ENCODE assay signal across 1 cellular context in the genomic region with DNA sequence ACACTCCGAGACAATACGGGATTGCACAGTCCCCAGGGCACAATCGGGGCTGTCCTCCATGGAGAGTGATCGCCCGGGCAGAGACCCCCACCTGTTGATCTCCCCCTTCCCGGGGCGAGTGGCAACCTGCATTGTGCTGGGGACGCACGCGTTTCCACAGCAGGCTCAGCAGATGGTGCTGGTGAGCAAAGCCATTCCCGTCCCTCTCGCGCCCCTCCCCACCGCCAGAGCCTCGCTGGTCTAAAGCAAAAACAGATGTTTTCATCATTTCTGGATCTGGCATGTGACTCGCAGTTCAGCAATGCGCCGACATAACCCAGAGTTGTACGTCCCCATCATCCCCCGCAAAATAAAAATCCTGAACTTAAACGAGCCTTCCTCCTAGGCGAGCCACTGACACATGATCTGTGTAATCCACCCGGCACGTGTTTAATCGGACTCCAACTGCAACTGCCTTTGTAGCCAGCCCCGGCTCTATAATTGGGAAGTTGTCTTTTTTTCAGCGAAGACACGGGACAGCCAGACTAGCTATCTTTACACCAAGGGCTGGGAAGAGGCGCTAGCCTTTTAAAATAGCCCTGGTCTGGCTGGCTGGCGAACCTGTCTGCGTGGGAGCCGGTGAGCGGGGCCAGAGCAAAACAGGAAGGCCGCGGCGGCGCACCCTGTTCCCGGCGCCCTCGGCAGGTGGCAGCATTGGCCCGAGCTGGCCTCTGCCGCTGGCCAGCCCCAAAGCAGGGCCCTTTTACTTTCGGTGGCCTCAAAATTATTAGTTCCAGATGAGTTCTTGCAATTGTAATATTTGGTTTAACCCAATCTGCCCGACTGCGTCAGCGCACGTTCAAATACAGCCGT.
TF ChIP-seq lines count a peak whose summit lies in the region.

No MANE protein-coding gene starts in this region.

TF ChIP-seq in HepG2, 621 proteins besides CTCF, POLR2A, EP300 and RAD21 (continued from another document and continues in another):
- TF ChIP-seq KDM3A (CRISPR knock-in tag; IDR thresholded peaks at IDR 0.05; ENCODE audit: low read depth) (no peak; the same call in 1 of the 2 replicates), ARID2 (CRISPR knock-in tag; IDR thresholded peaks at IDR 0.05; ENCODE audit: borderline replicate concordance) (peak; percentile 83; the same call in 1 of the 2 replicates), ZNF367 (CRISPR knock-in tag; IDR thresholded peaks at IDR 0.05; ENCODE audit: borderline replicate concordance) (no peak), MAZ (IDR thresholded peaks at IDR 0.05; ENCODE audit: borderline replicate concordance, low read depth, low read length) (0 out of 2 replicates have a peak, but pooled peaks have one; percentile 19), MAZ (CRISPR knock-in tag; IDR thresholded peaks at IDR 0.05; ENCODE audit: low read depth) (no peak), ZNF598 (CRISPR knock-in tag; IDR thresholded peaks at IDR 0.05; ENCODE audit: borderline replicate concordance) (peak; percentile 4; the same call in 1 of the 2 replicates), RBAK (CRISPR knock-in tag; IDR thresholded peaks at IDR 0.05) (no peak), CEBPB (IDR thresholded peaks at IDR 0.05; ENCODE audit: borderline replicate concordance, low read depth, low read length) (no peak), ZNF251 (CRISPR knock-in tag; IDR thresholded peaks at IDR 0.05) (no peak), SOX5 (CRISPR knock-in tag; IDR thresholded peaks at IDR 0.05; ENCODE audit: borderline replicate concordance) (peak; percentile 28; the same call in 1 of the 2 replicates), ZNF331 (CRISPR knock-in tag; IDR thresholded peaks at IDR 0.05) (peak; percentile 35; the same call in 1 of the 2 replicates), GTF2F1 (IDR thresholded peaks at IDR 0.05; ENCODE audit: low read length) (no peak), ZNF678 (CRISPR knock-in tag; IDR thresholded peaks at IDR 0.05) (no peak), PRMT3 (CRISPR knock-in tag; IDR thresholded peaks at IDR 0.05; ENCODE audit: borderline replicate concordance, low read depth) (no peak), ZNF674 (CRISPR knock-in tag; IDR thresholded peaks at IDR 0.05; ENCODE audit: low read depth) (0 out of 2 replicates have a peak, but pooled peaks have one; percentile 11), ZNF577 (CRISPR knock-in tag; IDR thresholded peaks at IDR 0.05; ENCODE audit: borderline replicate concordance, low read depth) (no peak), HNF4G (IDR thresholded peaks at IDR 0.05; ENCODE audit: borderline replicate concordance, low read depth, low read length) (no peak), HNF4G (CRISPR knock-in tag; IDR thresholded peaks at IDR 0.05; ENCODE audit: borderline replicate concordance, low read depth) (no peak; the same call in 1 of the 2 replicates), IRF9 (CRISPR knock-in tag; IDR thresholded peaks at IDR 0.05; ENCODE audit: borderline replicate concordance) (peak; percentile 40; the same call in 1 of the 2 replicates), SOX6 (IDR thresholded peaks at IDR 0.05) (no peak), SOX6 (CRISPR knock-in tag; IDR thresholded peaks at IDR 0.05) (no peak), ZNF263 (CRISPR knock-in tag; IDR thresholded peaks at IDR 0.05) (no peak), KLF11 (CRISPR knock-in tag; IDR thresholded peaks at IDR 0.05) (no peak), ZNF513 (CRISPR knock-in tag; conservative IDR thresholded peaks at IDR 0.05) (no peak), NCOA5 (CRISPR knock-in tag; IDR thresholded peaks at IDR 0.05) (no peak), ATF7-NPFF (CRISPR knock-in tag; IDR thresholded peaks at IDR 0.05; ENCODE audit: low read depth) (no peak), MAFF (IDR thresholded peaks at IDR 0.05; ENCODE audit: low read depth, low read length) (no peak), ERF (CRISPR knock-in tag; IDR thresholded peaks at IDR 0.05) (no peak), ZNF576 (CRISPR knock-in tag; IDR thresholded peaks at IDR 0.05) (0 out of 2 replicates have a peak, but pooled peaks have one; percentile 55), CBX5 (CRISPR knock-in tag; IDR thresholded peaks at IDR 0.05; ENCODE audit: borderline replicate concordance) (no peak), RCOR2 (CRISPR knock-in tag; IDR thresholded peaks at IDR 0.05) (no peak), DMAP1 (CRISPR knock-in tag; IDR thresholded peaks at IDR 0.05) (peak; percentile 24; the same call in 1 of the 2 replicates), ZFP36L1 (CRISPR knock-in tag; IDR thresholded peaks at IDR 0.05) (no peak), THAP8 (CRISPR knock-in tag; IDR thresholded peaks at IDR 0.05; ENCODE audit: borderline replicate concordance) (no peak), ZFP82 (CRISPR knock-in tag; IDR thresholded peaks at IDR 0.05; ENCODE audit: borderline replicate concordance) (no peak), CENPT (CRISPR knock-in tag; IDR thresholded peaks at IDR 0.05; ENCODE audit: low read depth) (no peak), SALL1 (CRISPR knock-in tag; IDR thresholded peaks at IDR 0.05) (peak; percentile 59; the same call in 1 of the 2 replicates), ZNF557 (CRISPR knock-in tag; IDR thresholded peaks at IDR 0.05) (no peak), NFIC (IDR thresholded peaks at IDR 0.05; ENCODE audit: low read length) (no peak), NFKB2 (CRISPR knock-in tag; IDR thresholded peaks at IDR 0.05; ENCODE audit: borderline replicate concordance) (no peak), TCF12 (IDR thresholded peaks at IDR 0.05) (no peak), TCF12 (CRISPR knock-in tag; IDR thresholded peaks at IDR 0.05) (no peak), REPIN1 (CRISPR knock-in tag; IDR thresholded peaks at IDR 0.05; ENCODE audit: borderline replicate concordance, low read depth) (peak; percentile 61; the same call in 1 of the 2 replicates), ZNF724P (CRISPR knock-in tag; IDR thresholded peaks at IDR 0.05; ENCODE audit: borderline replicate concordance) (peak; percentile 71; the same call in 1 of the 2 replicates), CEBPG (CRISPR knock-in tag; IDR thresholded peaks at IDR 0.05) (0 out of 2 replicates have a peak, but pooled peaks have one; percentile 2), PHF5A (CRISPR knock-in tag; IDR thresholded peaks at IDR 0.05; ENCODE audit: low read depth, unreplicated experiment) (no peak), ZC3H4 (CRISPR knock-in tag; IDR thresholded peaks at IDR 0.05; ENCODE audit: borderline replicate concordance) (no peak)
- TF ChIP-seq, protein P1, sequence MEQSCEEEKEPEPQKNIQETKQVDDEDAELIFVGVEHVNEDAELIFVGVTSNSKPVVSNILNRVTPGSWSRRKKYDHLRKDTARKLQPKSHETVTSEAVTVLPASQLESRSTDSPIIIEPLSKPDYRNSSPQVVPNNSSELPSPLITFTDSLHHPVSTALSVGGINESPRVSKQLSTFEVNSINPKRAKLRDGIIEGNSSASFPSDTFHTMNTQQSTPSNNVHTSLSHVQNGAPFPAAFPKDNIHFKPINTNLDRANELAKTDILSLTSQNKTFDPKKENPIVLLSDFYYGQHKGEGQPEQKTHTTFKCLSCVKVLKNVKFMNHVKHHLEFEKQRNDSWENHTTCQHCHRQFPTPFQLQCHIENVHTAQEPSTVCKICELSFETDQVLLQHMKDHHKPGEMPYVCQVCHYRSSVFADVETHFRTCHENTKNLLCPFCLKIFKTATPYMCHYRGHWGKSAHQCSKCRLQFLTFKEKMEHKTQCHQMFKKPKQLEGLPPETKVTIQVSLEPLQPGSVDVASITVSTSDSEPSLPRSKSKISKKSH (CRISPR knock-in tag; IDR thresholded peaks at IDR 0.05; ENCODE audit: borderline replicate concordance), result no peak
- TF ChIP-seq, protein P2, sequence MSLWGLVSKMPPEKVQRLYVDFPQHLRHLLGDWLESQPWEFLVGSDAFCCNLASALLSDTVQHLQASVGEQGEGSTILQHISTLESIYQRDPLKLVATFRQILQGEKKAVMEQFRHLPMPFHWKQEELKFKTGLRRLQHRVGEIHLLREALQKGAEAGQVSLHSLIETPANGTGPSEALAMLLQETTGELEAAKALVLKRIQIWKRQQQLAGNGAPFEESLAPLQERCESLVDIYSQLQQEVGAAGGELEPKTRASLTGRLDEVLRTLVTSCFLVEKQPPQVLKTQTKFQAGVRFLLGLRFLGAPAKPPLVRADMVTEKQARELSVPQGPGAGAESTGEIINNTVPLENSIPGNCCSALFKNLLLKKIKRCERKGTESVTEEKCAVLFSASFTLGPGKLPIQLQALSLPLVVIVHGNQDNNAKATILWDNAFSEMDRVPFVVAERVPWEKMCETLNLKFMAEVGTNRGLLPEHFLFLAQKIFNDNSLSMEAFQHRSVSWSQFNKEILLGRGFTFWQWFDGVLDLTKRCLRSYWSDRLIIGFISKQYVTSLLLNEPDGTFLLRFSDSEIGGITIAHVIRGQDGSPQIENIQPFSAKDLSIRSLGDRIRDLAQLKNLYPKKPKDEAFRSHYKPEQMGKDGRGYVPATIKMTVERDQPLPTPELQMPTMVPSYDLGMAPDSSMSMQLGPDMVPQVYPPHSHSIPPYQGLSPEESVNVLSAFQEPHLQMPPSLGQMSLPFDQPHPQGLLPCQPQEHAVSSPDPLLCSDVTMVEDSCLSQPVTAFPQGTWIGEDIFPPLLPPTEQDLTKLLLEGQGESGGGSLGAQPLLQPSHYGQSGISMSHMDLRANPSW (CRISPR knock-in tag; IDR thresholded peaks at IDR 0.05; ENCODE audit: borderline replicate concordance), result no peak
- TF ChIP-seq, protein P3, sequence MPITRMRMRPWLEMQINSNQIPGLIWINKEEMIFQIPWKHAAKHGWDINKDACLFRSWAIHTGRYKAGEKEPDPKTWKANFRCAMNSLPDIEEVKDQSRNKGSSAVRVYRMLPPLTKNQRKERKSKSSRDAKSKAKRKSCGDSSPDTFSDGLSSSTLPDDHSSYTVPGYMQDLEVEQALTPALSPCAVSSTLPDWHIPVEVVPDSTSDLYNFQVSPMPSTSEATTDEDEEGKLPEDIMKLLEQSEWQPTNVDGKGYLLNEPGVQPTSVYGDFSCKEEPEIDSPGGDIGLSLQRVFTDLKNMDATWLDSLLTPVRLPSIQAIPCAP (CRISPR knock-in tag; IDR thresholded peaks at IDR 0.05; ENCODE audit: low read depth), result no peak
- TF ChIP-seq, protein P4, sequence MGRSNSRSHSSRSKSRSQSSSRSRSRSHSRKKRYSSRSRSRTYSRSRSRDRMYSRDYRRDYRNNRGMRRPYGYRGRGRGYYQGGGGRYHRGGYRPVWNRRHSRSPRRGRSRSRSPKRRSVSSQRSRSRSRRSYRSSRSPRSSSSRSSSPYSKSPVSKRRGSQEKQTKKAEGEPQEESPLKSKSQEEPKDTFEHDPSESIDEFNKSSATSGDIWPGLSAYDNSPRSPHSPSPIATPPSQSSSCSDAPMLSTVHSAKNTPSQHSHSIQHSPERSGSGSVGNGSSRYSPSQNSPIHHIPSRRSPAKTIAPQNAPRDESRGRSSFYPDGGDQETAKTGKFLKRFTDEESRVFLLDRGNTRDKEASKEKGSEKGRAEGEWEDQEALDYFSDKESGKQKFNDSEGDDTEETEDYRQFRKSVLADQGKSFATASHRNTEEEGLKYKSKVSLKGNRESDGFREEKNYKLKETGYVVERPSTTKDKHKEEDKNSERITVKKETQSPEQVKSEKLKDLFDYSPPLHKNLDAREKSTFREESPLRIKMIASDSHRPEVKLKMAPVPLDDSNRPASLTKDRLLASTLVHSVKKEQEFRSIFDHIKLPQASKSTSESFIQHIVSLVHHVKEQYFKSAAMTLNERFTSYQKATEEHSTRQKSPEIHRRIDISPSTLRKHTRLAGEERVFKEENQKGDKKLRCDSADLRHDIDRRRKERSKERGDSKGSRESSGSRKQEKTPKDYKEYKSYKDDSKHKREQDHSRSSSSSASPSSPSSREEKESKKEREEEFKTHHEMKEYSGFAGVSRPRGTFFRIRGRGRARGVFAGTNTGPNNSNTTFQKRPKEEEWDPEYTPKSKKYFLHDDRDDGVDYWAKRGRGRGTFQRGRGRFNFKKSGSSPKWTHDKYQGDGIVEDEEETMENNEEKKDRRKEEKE (IDR thresholded peaks at IDR 0.05), result no peak
- TF ChIP-seq, protein P5, sequence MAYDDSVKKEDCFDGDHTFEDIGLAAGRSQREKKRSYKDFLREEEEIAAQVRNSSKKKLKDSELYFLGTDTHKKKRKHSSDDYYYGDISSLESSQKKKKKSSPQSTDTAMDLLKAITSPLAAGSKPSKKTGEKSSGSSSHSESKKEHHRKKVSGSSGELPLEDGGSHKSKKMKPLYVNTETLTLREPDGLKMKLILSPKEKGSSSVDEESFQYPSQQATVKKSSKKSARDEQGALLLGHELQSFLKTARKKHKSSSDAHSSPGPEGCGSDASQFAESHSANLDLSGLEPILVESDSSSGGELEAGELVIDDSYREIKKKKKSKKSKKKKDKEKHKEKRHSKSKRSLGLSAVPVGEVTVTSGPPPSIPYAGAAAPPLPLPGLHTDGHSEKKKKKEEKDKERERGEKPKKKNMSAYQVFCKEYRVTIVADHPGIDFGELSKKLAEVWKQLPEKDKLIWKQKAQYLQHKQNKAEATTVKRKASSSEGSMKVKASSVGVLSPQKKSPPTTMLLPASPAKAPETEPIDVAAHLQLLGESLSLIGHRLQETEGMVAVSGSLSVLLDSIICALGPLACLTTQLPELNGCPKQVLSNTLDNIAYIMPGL (CRISPR knock-in tag; IDR thresholded peaks at IDR 0.05; ENCODE audit: borderline replicate concordance in 1 of 2, low read depth in 1 of 2), result peak; percentile 83 to 87; a peak in 3 of 4 replicates
